ENCODE assay signal across 23 cellular contexts in genomic region chr4:81118086-81118485, GRCh38.
"Had no signal": no experiment of that assay in that cellular context is flagged by ENCODE, and none has a peak within 500 bp of the region (broad histone marks: within the 10 kb centered on the region; RNA-seq: fewer than 3 reads in every experiment).

No MANE protein-coding gene starts in this region.

- H2AFZ ChIP-seq: neural progenitor cell, parathyroid adenoma had no signal

- DNase-seq: occipital lobe; ovary; psoas muscle; right cardiac atrium; right lobe of liver; sigmoid colon; small intestine; stimulated activated CD4-positive, alpha-beta T cell treated with anti-CD3 and anti-CD28 coated beads, Interleukin-15, amount 100 ng/mL, for 24 hours; stimulated activated CD4-positive, alpha-beta T cell treated with anti-CD3 and anti-CD28 coated beads, Interleukin-2, amount 100 ng/mL, for 24 hours; stimulated activated CD4-positive, alpha-beta T cell treated with anti-CD3 and anti-CD28 coated beads, Interleukin-2, amount 100 ng/mL, for 48 hours; stimulated activated CD4-positive, alpha-beta T cell treated with anti-CD3 and anti-CD28 coated beads, Interleukin-4, amount 100 ng/mL, for 24 hours; stimulated activated naive B cell treated with anti-CD40 and anti-IgM and Interleukin-4, amounts not matched to agents 10 μg/mL and 1 μg/mL and 100 μg/mL, for 72 hours; stimulated activated naive CD4-positive, alpha-beta T cell treated with Interleukin-2 at 50 U/mL for 16 hours; stomach; thyroid gland; trophoblast cell; upper lobe of left lung had no signal

- H3K9me3 ChIP-seq: ovary, psoas muscle, right lobe of liver, sigmoid colon, stomach, thoracic aorta, thyroid gland, tibial nerve, upper lobe of left lung, vagina had no signal

- H3K27ac ChIP-seq: neural progenitor cell, ovary, parathyroid adenoma, psoas muscle, right lobe of liver, sigmoid colon, stomach, thoracic aorta, thyroid gland, tibial nerve, upper lobe of left lung, vagina had no signal

- H3K4me1 ChIP-seq: neural progenitor cell, parathyroid adenoma, psoas muscle, right lobe of liver, sigmoid colon, stomach, thyroid gland, tibial nerve, upper lobe of left lung, vagina had no signal

- H3K27me3 ChIP-seq: neural progenitor cell, ovary, right lobe of liver, sigmoid colon, stomach, thyroid gland, tibial nerve, upper lobe of left lung, vagina had no signal

- H3K9ac ChIP-seq: neural progenitor cell, parathyroid adenoma had no signal

- H3K4me2 ChIP-seq: neural progenitor cell had no signal

- H3K36me3 ChIP-seq: neural progenitor cell, ovary, right lobe of liver, sigmoid colon, stomach, thoracic aorta, thyroid gland, tibial nerve, upper lobe of left lung, vagina had no signal

- ATAC-seq: psoas muscle; right cardiac atrium; right lobe of liver; stimulated activated effector memory CD8-positive, alpha-beta T cell treated with anti-CD3 and anti-CD28 coated beads, Interleukin-12 subunit alpha, Interleukin-12 subunit beta, amount 100 ng/mL, for 72 hours; stimulated activated naive B cell treated with anti-CD40 and anti-IgM and Interleukin-4, amounts not matched to agents 10 μg/mL and 1 μg/mL and 100 μg/mL, for 72 hours had no signal

- H3K4me3 ChIP-seq: neural progenitor cell, ovary, psoas muscle, right lobe of liver, sigmoid colon, stomach, thoracic aorta, thyroid gland, tibial nerve, upper lobe of left lung, vagina had no signal
